13 cellular contexts compared by ENCODE assay signal in the genomic region with DNA sequence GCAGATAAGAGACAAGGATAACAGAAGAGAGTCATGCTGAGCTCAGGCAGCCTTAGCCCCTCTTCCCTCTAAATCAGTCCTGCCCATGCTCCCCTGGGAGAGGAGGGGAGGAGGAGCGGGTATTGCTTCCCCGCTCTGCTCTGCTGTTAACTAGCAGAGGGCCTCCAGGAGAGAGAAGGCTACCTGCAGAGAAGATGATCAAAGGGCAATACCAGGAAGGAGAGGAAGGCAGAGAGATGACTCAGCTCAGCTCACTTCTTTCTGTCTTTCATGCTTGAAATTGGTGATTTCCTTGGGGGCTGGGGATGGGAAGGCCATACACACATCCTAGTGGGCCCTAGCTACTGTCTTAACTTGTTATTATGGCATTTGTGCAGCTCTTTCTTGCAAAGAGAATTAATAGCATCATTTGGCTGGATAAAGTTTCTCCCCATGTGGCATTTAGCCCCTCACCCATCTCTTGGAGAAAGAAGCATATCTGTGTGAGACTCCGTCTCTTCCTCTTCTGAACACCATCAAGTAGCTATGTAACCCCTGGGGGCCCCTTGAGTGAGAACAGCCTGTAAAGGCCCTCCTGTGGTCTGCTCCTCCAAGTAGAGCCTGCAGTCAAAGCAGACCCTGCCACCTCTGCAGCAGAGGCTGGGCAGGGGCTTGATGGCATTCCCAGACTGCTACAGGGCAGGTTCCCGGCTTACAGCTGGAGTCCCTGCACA.
DNase-seq lines count a peak whose midpoint lies in the region; ATAC-seq and TF ChIP-seq lines count a peak whose summit lies in the region.
"Had no signal": no experiment of that assay in that cellular context is flagged by ENCODE, and none has a peak within 500 bp of the region (broad histone marks: within the 10 kb centered on the region; RNA-seq: fewer than 3 reads in every experiment).

No MANE protein-coding gene starts in this region.

- DNase-seq in NCI-H82 treated with DMSO at 0.1 percent for 48 hours (lab: John Stamatoyannopoulos, UW; ENCODE audit: unreplicated experiment) (peak; percentile 44), iPS DF 19.7 (ENCODE audit: low read depth, low spot score) (peak; percentile 91), COLO668 (lab: John Stamatoyannopoulos, UW; ENCODE audit: unreplicated experiment) (no peak), GM03348 (ENCODE audit: low spot score) (no peak)
- DNase-seq: activated CD4-positive, CD25-positive, alpha-beta regulatory T cell treated with anti-CD3 and anti-CD28 coated beads, Interleukin-2, amount 50 U/mL, for 72 hours; COR-L47; effector CD4-positive, alpha-beta T cell; MV-4-11 had no signal

- peaks cover 12 to 33% (median 26%) of the 10 kb centered on the region in 10 experiments for H3K4me1 ChIP-seq in BLaER1 treated with 17β-estradiol and CSF1 and Interleukin-3, amounts not matched to agents 10 nM and 100 nM
- H3K4me1 ChIP-seq in HEK293 (ENCODE audit: control insufficient read depth, insufficient read depth, low read length): peaks cover 15% of the 10 kb centered on the region

- peak overlapping the region; percentile 30 to 72 (median 60) for H3K4me2 ChIP-seq in BLaER1 treated with 17β-estradiol and CSF1 and Interleukin-3, amounts not matched to agents 10 nM and 100 nM

- H3K9me3 ChIP-seq in BLaER1 treated with 17β-estradiol and CSF1 and Interleukin-3, amounts not matched to agents 10 nM and 100 nM (replicated peaks in 1 of 11): no peaks in the 10 kb centered on the region
- no peaks in the 10 kb centered on the region for H3K9me3 ChIP-seq in HEK293 (ENCODE audit: control insufficient read depth, insufficient read depth, low read depth, low read length)

- no peak overlapping the region for H3K27ac ChIP-seq in BLaER1 treated with 17β-estradiol and CSF1 and Interleukin-3, amounts not matched to agents 10 nM and 100 nM
- no peak overlapping the region for H3K27ac ChIP-seq in HEK293 (ENCODE audit: extremely low read depth, low read depth, low read length)

- H3K36me3 ChIP-seq in BLaER1 treated with 17β-estradiol and CSF1 and Interleukin-3, amounts not matched to agents 10 nM and 100 nM: no peaks in the 10 kb centered on the region
- H3K36me3 ChIP-seq in HEK293 (ENCODE audit: control insufficient read depth in 2 of 2, insufficient read depth in 1 of 2, low read length in 2 of 2): no peaks in the 10 kb centered on the region

- TF ChIP-seq CTCF in HEK293 (tag by site-specific recombination; IDR thresholded peaks at IDR 0.05): no peak

- POLR2A ChIA-PET in HEK293 (lab: Yijun Ruan, JAX): interaction anchor here (1.1 to 1.2 kb wide), 2 partner anchors 33 to 239 kb away, joined by 4 to 5 read pairs; partner anchors contain the start of genes AMOTL1, CWC15 and KDM4D

- CTCF ChIA-PET in HEK293 (lab: Yijun Ruan, JAX): interaction anchor here (0.6 to 4.3 kb wide), 8 partner anchors 11 to 828 kb away, joined by 3 to 27 read pairs (median 3); partner anchors contain the start of gene AMOTL1

- H3K27me3 ChIP-seq in BLaER1 treated with 17β-estradiol and CSF1 and Interleukin-3, amounts not matched to agents 10 nM and 100 nM: peaks cover 12 to 20% (median 16%) of the 10 kb centered on the region in 11 experiments

- H3K4me3 ChIP-seq in BLaER1 treated with 17β-estradiol and CSF1 and Interleukin-3, amounts not matched to agents 10 nM and 100 nM: no peak overlapping the region
- H3K4me3 ChIP-seq in HEK293 (ENCODE audit: low read depth, low read length): no peak overlapping the region

- H3K9ac ChIP-seq in BLaER1 treated with 17β-estradiol and CSF1 and Interleukin-3, amounts not matched to agents 10 nM and 100 nM: no peak overlapping the region; a peak in 2 of 22 replicates

- peaks cover 0 to 4% (median 0%) of the 10 kb centered on the region in 11 experiments; a peak in 1 of 22 replicates for H4K20me1 ChIP-seq in BLaER1 treated with 17β-estradiol and CSF1 and Interleukin-3, amounts not matched to agents 10 nM and 100 nM

- ATAC-seq in GM19397 (IDR thresholded peaks at IDR 0.05; ENCODE audit: unreplicated experiment): no peak
- ATAC-seq in GM21515 (IDR thresholded peaks at IDR 0.05; ENCODE audit: unreplicated experiment): no peak
- ATAC-seq: Right ventricle myocardium inferior had no signal

TF ChIP-seq in HEK293, 187 proteins besides CTCF, POLR2A, EP300 and RAD21 (continues in another document):
- no peak for TF ChIP-seq ZNF423 (tag by site-specific recombination; IDR thresholded peaks at IDR 0.05)
- TF ChIP-seq PBX3 (CRISPR knock-in tag; IDR thresholded peaks at IDR 0.05): no peak
- no peak for TF ChIP-seq ZNF157 (tag by site-specific recombination; IDR thresholded peaks at IDR 0.05)
- TF ChIP-seq, protein P1, sequence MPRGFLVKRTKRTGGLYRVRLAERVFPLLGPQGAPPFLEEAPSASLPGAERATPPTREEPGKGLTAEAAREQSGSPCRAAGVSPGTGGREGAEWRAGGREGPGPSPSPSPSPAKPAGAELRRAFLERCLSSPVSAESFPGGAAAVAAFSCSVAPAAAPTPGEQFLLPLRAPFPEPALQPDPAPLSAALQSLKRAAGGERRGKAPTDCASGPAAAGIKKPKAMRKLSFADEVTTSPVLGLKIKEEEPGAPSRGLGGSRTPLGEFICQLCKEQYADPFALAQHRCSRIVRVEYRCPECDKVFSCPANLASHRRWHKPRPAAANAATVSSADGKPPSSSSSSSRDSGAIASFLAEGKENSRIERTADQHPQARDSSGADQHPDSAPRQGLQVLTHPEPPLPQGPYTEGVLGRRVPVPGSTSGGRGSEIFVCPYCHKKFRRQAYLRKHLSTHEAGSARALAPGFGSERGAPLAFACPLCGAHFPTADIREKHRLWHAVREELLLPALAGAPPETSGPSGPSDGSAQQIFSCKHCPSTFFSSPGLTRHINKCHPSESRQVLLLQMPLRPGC (tag by site-specific recombination; IDR thresholded peaks at IDR 0.05): no peak
- TF ChIP-seq ZNF221 (tag by site-specific recombination; IDR thresholded peaks at IDR 0.05; ENCODE audit: borderline replicate concordance): no peak
- peak; percentile 81 for TF ChIP-seq GLIS1 (tag by site-specific recombination; IDR thresholded peaks at IDR 0.05)
- TF ChIP-seq ZNF354C (tag by site-specific recombination; IDR thresholded peaks at IDR 0.05; ENCODE audit: borderline replicate concordance, low read depth): no peak
- no peak for TF ChIP-seq ZNF76 (tag by site-specific recombination; IDR thresholded peaks at IDR 0.05; ENCODE audit: borderline replicate concordance, low read depth)
- no peak for TF ChIP-seq ZFP37 (tag by site-specific recombination; IDR thresholded peaks at IDR 0.05)
- no peak for TF ChIP-seq ZNF645 (tag by site-specific recombination; IDR thresholded peaks at IDR 0.05)
- no peak for TF ChIP-seq ZFP69B (tag by site-specific recombination; IDR thresholded peaks at IDR 0.05)
- no peak for TF ChIP-seq KLF1 (tag by site-specific recombination; IDR thresholded peaks at IDR 0.05)
- TF ChIP-seq, protein P2, sequence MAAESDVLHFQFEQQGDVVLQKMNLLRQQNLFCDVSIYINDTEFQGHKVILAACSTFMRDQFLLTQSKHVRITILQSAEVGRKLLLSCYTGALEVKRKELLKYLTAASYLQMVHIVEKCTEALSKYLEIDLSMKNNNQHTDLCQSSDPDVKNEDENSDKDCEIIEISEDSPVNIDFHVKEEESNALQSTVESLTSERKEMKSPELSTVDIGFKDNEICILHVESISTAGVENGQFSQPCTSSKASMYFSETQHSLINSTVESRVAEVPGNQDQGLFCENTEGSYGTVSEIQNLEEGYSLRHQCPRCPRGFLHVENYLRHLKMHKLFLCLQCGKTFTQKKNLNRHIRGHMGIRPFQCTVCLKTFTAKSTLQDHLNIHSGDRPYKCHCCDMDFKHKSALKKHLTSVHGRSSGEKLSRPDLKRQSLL (tag by site-specific recombination; IDR thresholded peaks at IDR 0.05): no peak
- no peak for TF ChIP-seq ZNF677 (tag by site-specific recombination; IDR thresholded peaks at IDR 0.05)
- no peak for TF ChIP-seq ZXDB (tag by site-specific recombination; IDR thresholded peaks at IDR 0.05)
- TF ChIP-seq ZNF558 (tag by site-specific recombination; IDR thresholded peaks at IDR 0.05): no peak
- no peak for TF ChIP-seq ZNF175 (tag by site-specific recombination; IDR thresholded peaks at IDR 0.05)
- no peak for TF ChIP-seq ZEB2 (tag by site-specific recombination; IDR thresholded peaks at IDR 0.05)
- TF ChIP-seq, protein P3, sequence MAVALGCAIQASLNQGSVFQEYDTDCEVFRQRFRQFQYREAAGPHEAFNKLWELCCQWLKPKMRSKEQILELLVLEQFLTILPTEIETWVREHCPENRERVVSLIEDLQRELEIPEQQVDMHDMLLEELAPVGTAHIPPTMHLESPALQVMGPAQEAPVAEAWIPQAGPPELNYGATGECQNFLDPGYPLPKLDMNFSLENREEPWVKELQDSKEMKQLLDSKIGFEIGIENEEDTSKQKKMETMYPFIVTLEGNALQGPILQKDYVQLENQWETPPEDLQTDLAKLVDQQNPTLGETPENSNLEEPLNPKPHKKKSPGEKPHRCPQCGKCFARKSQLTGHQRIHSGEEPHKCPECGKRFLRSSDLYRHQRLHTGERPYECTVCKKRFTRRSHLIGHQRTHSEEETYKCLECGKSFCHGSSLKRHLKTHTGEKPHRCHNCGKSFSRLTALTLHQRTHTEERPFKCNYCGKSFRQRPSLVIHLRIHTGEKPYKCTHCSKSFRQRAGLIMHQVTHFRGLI (tag by site-specific recombination; IDR thresholded peaks at IDR 0.05): no peak
- no peak for TF ChIP-seq ZNF596 (tag by site-specific recombination; IDR thresholded peaks at IDR 0.05)

Comparison
In these comparisons a context has a peak if more than half of its experiments do, and no peak if none do; other contexts are left out.
1. DNase-seq: peak in NCI-H82 treated with DMSO at 0.1 percent for 48 hours (single experiment) and iPS DF 19.7 (single experiment); none in COLO668 (single experiment) and GM03348 (single experiment).